Comparison of ENCODE assay signal across 20 cellular contexts in genomic region chr2:105563000-105563719, GRCh38.
A peak's percentile ranks its signal among the peaks of the same experiment; 100 is the strongest.
DNase-seq lines count a peak whose midpoint lies in the region; ATAC-seq, FAIRE-seq and TF ChIP-seq lines count a peak whose summit lies in the region.
"Had no signal": no experiment of that assay in that cellular context is flagged by ENCODE, and none has a peak within 500 bp of the region (broad histone marks: within the 10 kb centered on the region; RNA-seq: fewer than 3 reads in every experiment).

No MANE protein-coding gene starts in this region.

- no peaks in the 10 kb centered on the region for H3K27me3 ChIP-seq in H7 (ENCODE audit: control insufficient read depth, insufficient read depth, low read length)
- no peaks in the 10 kb centered on the region; a peak in 2 of 7 replicates for H3K27me3 ChIP-seq in H1 (replicated peaks in 1 of 4; ENCODE audit: control insufficient read depth in 3 of 4, extremely low read depth in 1 of 4, insufficient read depth in 3 of 4, low read length in 3 of 4)
- no peaks in the 10 kb centered on the region for H3K27me3 ChIP-seq in mesendoderm (ENCODE audit: insufficient read depth, low read length, poor library complexity)
- 0 out of 2 replicates have a peak, but pooled peaks cover 16% of the 10 kb centered on the region for H3K27me3 ChIP-seq in PC-3 (ENCODE audit: low read length)
- no peaks in the 10 kb centered on the region for H3K27me3 ChIP-seq in gastroesophageal sphincter
- H3K27me3 ChIP-seq: BLaER1 had no signal

- no peaks in the 10 kb centered on the region for H3K4me1 Mint-ChIP-seq in immature natural killer cell

- H4K91ac ChIP-seq in H1 (replicated peaks; ENCODE audit: insufficient read length, low read length): no peak overlapping the region

- ATAC-seq in GM21367 (IDR thresholded peaks at IDR 0.05; ENCODE audit: unreplicated experiment) (no peak), PC-3 (no peak), gastroesophageal sphincter (no peak)
- ATAC-seq: CD8-positive, alpha-beta T cell; GM23338 had no signal

- H2BK5ac ChIP-seq in H1 (ENCODE audit: low read depth, low read length) (no peak overlapping the region), mesendoderm (ENCODE audit: low read length) (no peak overlapping the region)

- TF ChIP-seq POLR2A in H1 (IDR thresholded peaks at IDR 0.05; ENCODE audit: control extremely low read depth in 1 of 2, low read depth in 2 of 2, low read length in 2 of 2) (no peak), gastroesophageal sphincter (IDR thresholded peaks at IDR 0.05) (no peak)

- no peaks in the 10 kb centered on the region for H3K9me2 ChIP-seq in PC-3 (replicated peaks; ENCODE audit: low read length)

- TF ChIP-seq EP300 in H1 (IDR thresholded peaks at IDR 0.05; ENCODE audit: borderline replicate concordance in 1 of 2, low read depth in 2 of 2, low read length in 2 of 2) (no peak), gastroesophageal sphincter (IDR thresholded peaks at IDR 0.05) (no peak)

- no peak overlapping the region for H3K18ac ChIP-seq in H1 (ENCODE audit: extremely low read depth, low read length)
- no peak overlapping the region for H3K18ac ChIP-seq in mesendoderm (ENCODE audit: low read length)

- H3K36me3 Mint-ChIP-seq in immature natural killer cell: no peaks in the 10 kb centered on the region
- H3K36me3 Mint-ChIP-seq: CD4-positive, CD25-positive, alpha-beta regulatory T cell; CD8-positive, alpha-beta T cell had no signal

- H3K79me1 ChIP-seq in H1 (ENCODE audit: low read depth, low read length) (no peaks in the 10 kb centered on the region), mesendoderm (ENCODE audit: low read length) (no peaks in the 10 kb centered on the region)

- H3K4ac ChIP-seq in H1 (replicated peaks; ENCODE audit: insufficient read length, low read depth, low read length) (no peak overlapping the region), mesendoderm (ENCODE audit: low read depth, low read length) (no peak overlapping the region)

- H3K4me2 ChIP-seq in H1 (ENCODE audit: insufficient read depth in 1 of 2, low read depth in 2 of 2, low read length in 2 of 2): no peak overlapping the region
- H3K4me2 ChIP-seq in mesendoderm (ENCODE audit: low read length): no peak overlapping the region
- H3K4me2 ChIP-seq in PC-3 (ENCODE audit: low read length): no peak overlapping the region
- H3K4me2 ChIP-seq: BLaER1, GM23338 had no signal

- H4K8ac ChIP-seq in H1 (ENCODE audit: extremely low read depth, insufficient read depth, low read length): no peak overlapping the region
- H4K8ac ChIP-seq in mesendoderm (ENCODE audit: low read depth, low read length): no peak overlapping the region

- H3K9me3 ChIP-seq in H1 (ENCODE audit: insufficient read depth in 2 of 2, low read depth in 1 of 2, low read length in 1 of 2) (no peaks in the 10 kb centered on the region), PC-3 (ENCODE audit: low read length) (no peaks in the 10 kb centered on the region), gastroesophageal sphincter (no peaks in the 10 kb centered on the region)
- H3K9me3 ChIP-seq: BLaER1, Caco-2 had no signal

- no peak overlapping the region for H3K27ac Mint-ChIP-seq in immature natural killer cell
- H3K27ac Mint-ChIP-seq: CD4-positive, CD25-positive, alpha-beta regulatory T cell; CD8-positive, alpha-beta T cell; GM23338 had no signal

- TF ChIP-seq CTCF in H1 (IDR thresholded peaks at IDR 0.05; ENCODE audit: control extremely low read depth in 1 of 3, insufficient read depth in 1 of 3, low read depth in 1 of 3, low read length in 3 of 3): peak in 1 of 3 experiments; percentile 30; a peak in 1 of 4 replicates
- TF ChIP-seq CTCF in PC-3 (conservative IDR thresholded peaks at IDR 0.05; ENCODE audit: low read depth, low read length): no peak
- no peak for TF ChIP-seq CTCF in gastroesophageal sphincter (IDR thresholded peaks at IDR 0.05)

- H3K27ac ChIP-seq in H1 (ENCODE audit: low read depth, low read length) (no peak overlapping the region), mesendoderm (ENCODE audit: low read depth, low read length) (no peak overlapping the region), PC-3 (ENCODE audit: low read length) (no peak overlapping the region), gastroesophageal sphincter (no peak overlapping the region)
- H3K27ac ChIP-seq: BLaER1, C4-2B had no signal

- no peak overlapping the region for H2BK120ac ChIP-seq in H1 (replicated peaks; ENCODE audit: low read depth, low read length)
- H2BK120ac ChIP-seq in mesendoderm (ENCODE audit: low read depth, low read length): no peak overlapping the region

- H3K4me3 Mint-ChIP-seq in immature natural killer cell: no peak overlapping the region
- H3K4me3 Mint-ChIP-seq: CD4-positive, CD25-positive, alpha-beta regulatory T cell; CD8-positive, alpha-beta T cell; GM23338 had no signal

- H4K5ac ChIP-seq in H1 (ENCODE audit: insufficient read length, low read depth, low read length): no peak overlapping the region
- no peak overlapping the region for H4K5ac ChIP-seq in mesendoderm (ENCODE audit: low read length)

- H3K14ac ChIP-seq in H1 (ENCODE audit: insufficient read length): no peak overlapping the region

- CTCF ChIA-PET in H1 (lab: Charles Lee; ENCODE audit: partially characterized antibody) (interaction anchor here (0.7 to 1.4 kb wide), 8 partner anchors 10 to 392 kb away, joined by 3 to 8 read pairs (median 3); no protein-coding TSS in a partner anchor), PC-3 (lab: Charles Lee) (no interaction called here)

- H2AK5ac ChIP-seq in H1 (ENCODE audit: low read depth, low read length) (no peak overlapping the region), mesendoderm (ENCODE audit: low read length) (no peak overlapping the region)

- H3K23ac ChIP-seq in H1 (ENCODE audit: insufficient read length) (no peak overlapping the region), mesendoderm (ENCODE audit: low read length) (no peak overlapping the region)

- H3K23me2 ChIP-seq in H1 (ENCODE audit: low read depth, low read length): no peaks in the 10 kb centered on the region

- intact Hi-C loops in PC-3 (cut with micrococcal nuclease): no loop called here

- 75% methylated on average over 8 of the region's 8 CpGs; no CpG with 5 or more reads in 1 of the 2 experiments for WGBS in H1 (ENCODE audit: extremely low coverage in 1 of 2, insufficient coverage in 1 of 2, insufficient read length in 1 of 2, insufficient replicate concordance in 2 of 2, low coverage in 1 of 2, low lambda C conversion rate in 2 of 2, missing lambda C conversion rate in 1 of 2), 2 experiments
- no CpG with 5 or more reads among the region's 8 CpGs for WGBS in mesendoderm (ENCODE audit: extremely low coverage, insufficient coverage, low lambda C conversion rate)
- 94 to 100% methylated on average over 2 to 7 of the region's 8 CpGs for WGBS in gastroesophageal sphincter (ENCODE audit: low coverage in 1 of 2), 2 donors

- H3K79me2 ChIP-seq in H1 (ENCODE audit: control insufficient read depth in 1 of 2, insufficient read depth in 2 of 2, low read length in 2 of 2) (no peaks in the 10 kb centered on the region), mesendoderm (ENCODE audit: control insufficient read depth, insufficient read depth, low read length) (no peaks in the 10 kb centered on the region), PC-3 (ENCODE audit: low read length) (no peaks in the 10 kb centered on the region)

- no peak for TF ChIP-seq RAD21 in H1 (IDR thresholded peaks at IDR 0.05 in 1 of 2, conservative IDR thresholded peaks at IDR 0.05 in 1 of 2; ENCODE audit: low read depth in 2 of 2, low read length in 2 of 2)

- no peaks in the 10 kb centered on the region for H4K20me1 ChIP-seq in H1 (replicated peaks in 1 of 2; ENCODE audit: control insufficient read depth in 1 of 2, insufficient read depth in 2 of 2, low read length in 2 of 2)
- no peaks in the 10 kb centered on the region for H4K20me1 ChIP-seq in PC-3 (ENCODE audit: low read length)
- H4K20me1 ChIP-seq: BLaER1 had no signal

- DNase-seq in H7 (peak; percentile 51), HTR-8/SVneo (ENCODE audit: insufficient read length, low spot score) (no peak), H1 (ENCODE audit: low read depth in 1 of 2, low spot score in 2 of 2) (no peak), mesendoderm (peak; percentile 17), immature natural killer cell (no peak), PC-3 (no peak)
- DNase-seq: Caco-2; CD4-positive, CD25-positive, alpha-beta regulatory T cell; CD8-positive, alpha-beta T cell; DMS153; DND-41; HCEC 1CT had no signal

- peaks cover 0 to 8% (median 2%) of the 10 kb centered on the region in 3 donors for H3K27me3 Mint-ChIP-seq in immature natural killer cell (ENCODE audit: low read depth in 3 of 3)

- BruUV-seq in PC-3 (replicated peaks; lab: Mats Ljungman, UMichigan): no TSS peak

- H2BK15ac ChIP-seq in H1 (ENCODE audit: low read length): no peak overlapping the region
- no peak overlapping the region for H2BK15ac ChIP-seq in mesendoderm (replicated peaks; ENCODE audit: low read depth)

- H3K4me3 ChIP-seq in H7 (ENCODE audit: insufficient read depth, low read depth, low read length) (no peak overlapping the region), H1 (ENCODE audit: extremely low read depth in 1 of 4, insufficient read depth in 2 of 4, low read depth in 3 of 4, low read length in 4 of 4) (no peak overlapping the region), mesendoderm (ENCODE audit: low read length) (no peak overlapping the region), PC-3 (ENCODE audit: low read length) (no peak overlapping the region), gastroesophageal sphincter (no peak overlapping the region)
- H3K4me3 ChIP-seq: BLaER1, GM23338 had no signal

- H3F3A ChIP-seq in PC-3 (ENCODE audit: low read length, unreplicated experiment): no peaks in the 10 kb centered on the region

- H2BK12ac ChIP-seq in H1 (ENCODE audit: low read depth, low read length): no peak overlapping the region

- H3K56ac ChIP-seq in H1 (replicated peaks; ENCODE audit: insufficient read length, low read depth, low read length) (no peak overlapping the region), mesendoderm (ENCODE audit: low read length) (no peak overlapping the region)

- peak; percentile 4 for FAIRE-seq in HTR-8/SVneo (lab: Jason Lieb, UNC)
- no peak for FAIRE-seq in H1 (lab: Jason Lieb, UNC)
- FAIRE-seq: G401.6, GM12892, H54 had no signal

- no peak overlapping the region for H2BK20ac ChIP-seq in H1 (ENCODE audit: low read length)

- H3K9ac ChIP-seq in H1 (replicated peaks in 1 of 4; ENCODE audit: extremely low read depth in 1 of 4, low read depth in 3 of 4, low read length in 3 of 4) (no peak overlapping the region), mesendoderm (ENCODE audit: low read length) (no peak overlapping the region), PC-3 (ENCODE audit: low read length) (no peak overlapping the region)
- H3K9ac ChIP-seq: BLaER1 had no signal

- no peaks in the 10 kb centered on the region for H3K9me3 Mint-ChIP-seq in immature natural killer cell
- H3K9me3 Mint-ChIP-seq: CD8-positive, alpha-beta T cell; GM23338 had no signal

- H2AFZ ChIP-seq in H1 (ENCODE audit: low read length): 0 out of 2 replicates have a peak overlapping the region, but pooled peaks have one; percentile 5
- H2AFZ ChIP-seq in PC-3 (ENCODE audit: low read length): no peak overlapping the region
- H2AFZ ChIP-seq: GM23338 had no signal

- no peaks in the 10 kb centered on the region for H3K4me1 ChIP-seq in H1 (replicated peaks in 1 of 4; ENCODE audit: control insufficient read depth in 3 of 4, insufficient read depth in 4 of 4, low read length in 3 of 4)
- no peaks in the 10 kb centered on the region for H3K4me1 ChIP-seq in mesendoderm (ENCODE audit: control insufficient read depth, low read depth, low read length)
- no peaks in the 10 kb centered on the region for H3K4me1 ChIP-seq in PC-3 (ENCODE audit: insufficient read depth, low read length)
- H3K4me1 ChIP-seq in gastroesophageal sphincter: peaks cover 0 to 12% (median 4%) of the 10 kb centered on the region in 3 donors
- H3K4me1 ChIP-seq: BLaER1 had no signal

- POLR2A ChIA-PET in H1 (lab: Charles Lee; ENCODE audit: partially characterized antibody) (no interaction called here), PC-3 (lab: Charles Lee; ENCODE audit: unreplicated experiment) (no interaction called here)

- H3K36me3 ChIP-seq in H7 (replicated peaks; ENCODE audit: control insufficient read depth, insufficient read depth, low read length) (no peaks in the 10 kb centered on the region), H1 (ENCODE audit: control insufficient read depth in 2 of 4, insufficient read depth in 4 of 4, low read length in 3 of 4) (no peaks in the 10 kb centered on the region), mesendoderm (ENCODE audit: control insufficient read depth, insufficient read depth, low read length) (no peaks in the 10 kb centered on the region), PC-3 (ENCODE audit: low read depth, low read length) (no peaks in the 10 kb centered on the region), gastroesophageal sphincter (no peaks in the 10 kb centered on the region)
- H3K36me3 ChIP-seq: BLaER1 had no signal

Comparison
In these comparisons a context has a peak if more than half of its experiments do, and no peak if none do; other contexts are left out.
1. DNase-seq: peak in H7 (single experiment) and mesendoderm (single experiment); none in HTR-8/SVneo (single experiment), H1 (0 of 2), immature natural killer cell (0 of 3) and PC-3 (single experiment).